Comparison of ENCODE assay signal across 9 cellular contexts in the genomic region with DNA sequence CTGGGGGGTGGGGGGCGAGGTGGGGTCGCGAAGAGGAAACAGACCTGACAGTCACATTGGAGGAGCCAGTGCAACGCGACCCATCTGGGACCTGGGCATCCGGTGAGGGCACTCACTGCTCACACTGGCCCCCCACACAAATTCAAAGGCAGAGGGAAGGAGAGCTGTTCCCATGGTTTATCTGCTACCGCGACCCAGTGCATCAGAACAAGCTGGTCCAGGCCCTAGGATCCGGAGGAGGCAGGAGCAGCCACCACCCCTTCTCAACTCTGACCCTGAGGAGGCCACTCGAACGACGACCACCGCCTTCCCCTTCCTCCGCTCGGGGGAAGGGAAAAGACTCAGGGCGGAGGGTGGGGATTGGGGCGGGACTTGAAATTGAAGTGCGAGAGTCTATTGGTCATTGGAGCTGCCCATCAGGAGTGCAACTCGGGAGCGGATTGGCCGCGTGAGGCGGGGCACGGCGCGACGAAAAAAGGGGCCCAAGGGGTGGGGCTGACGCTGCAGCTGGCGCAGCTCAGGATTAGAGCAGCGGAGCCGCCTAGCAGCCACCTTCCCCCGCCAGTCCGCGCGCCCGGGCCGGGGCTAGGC. TPM values are rescaled to one million over a fixed set of nuclear protein-coding genes. Genes with fewer than 3 reads are reported as not detected.
DNase-seq lines count a peak whose midpoint lies in the region; ATAC-seq and TF ChIP-seq lines count a peak whose summit lies in the region.
"Had no signal": no experiment of that assay in that cellular context is flagged by ENCODE, and none has a peak within 500 bp of the region (broad histone marks: within the 10 kb centered on the region; RNA-seq: fewer than 3 reads in every experiment).

A gene (plus strand): TSS at position 526 of the 591 bp plus-strand sequence. CDS start 155 bp downstream, outside the sequence.

- WGBS in endodermal cell (ENCODE audit: insufficient coverage in 1 of 2, insufficient read length in 1 of 2), 2 experiments: 1 to 5% methylated on average over 11 to 37 of the region's 37 CpGs
- 0 to 2% methylated on average over 13 to 25 of the region's 37 CpGs for WGBS in mesodermal cell (ENCODE audit: insufficient coverage in 2 of 2), 2 experiments

- H3K9me3 Mint-ChIP-seq in CD14-positive monocyte (peaks cover 2 to 36% (median 22%) of the 10 kb centered on the region in 7 donors), endodermal cell (no peaks in the 10 kb centered on the region)

- H3K27ac Mint-ChIP-seq in CD14-positive monocyte (no peak within 1 kb of the TSS), endodermal cell (no peak within 1 kb of the TSS)

- H3K9ac ChIP-seq in endodermal cell (ENCODE audit: extremely low read depth, low read length, poor library complexity, severe bottlenecking): no peak within 1 kb of the TSS

- H3K27ac ChIP-seq in endodermal cell (ENCODE audit: low read depth, low read length) (no peak within 1 kb of the TSS), mesodermal cell (ENCODE audit: low read depth, low read length, severe bottlenecking) (no peak within 1 kb of the TSS)

- intact Hi-C loops in CD14-positive monocyte (cut with micrococcal nuclease): no loop called here

- H3K9me3 ChIP-seq in endodermal cell (ENCODE audit: control insufficient read depth, low read length) (no peaks in the 10 kb centered on the region), mesodermal cell (ENCODE audit: control insufficient read depth, low read length) (no peaks in the 10 kb centered on the region)

- H3K36me3 Mint-ChIP-seq in CD14-positive monocyte (peaks cover 0 to 4% of the 10 kb centered on the region in 2 donors), endodermal cell (ENCODE audit: low read depth) (no peaks in the 10 kb centered on the region)

- H3K4me1 Mint-ChIP-seq in CD14-positive monocyte (peaks cover 11% of the 10 kb centered on the region), endodermal cell (peaks cover 15% of the 10 kb centered on the region)

- ATAC-seq in GM19328 (IDR thresholded peaks at IDR 0.05; ENCODE audit: unreplicated experiment) (peak; percentile 95), HG03439 (IDR thresholded peaks at IDR 0.05; ENCODE audit: unreplicated experiment) (peak; percentile 95)

- TF ChIP-seq CTCF in CD14-positive monocyte (IDR thresholded peaks at IDR 0.05) (no peak), endodermal cell (conservative IDR thresholded peaks at IDR 0.05) (no peak)

- H3K4me1 ChIP-seq in endodermal cell (ENCODE audit: control insufficient read depth, insufficient read depth, low read length) (no peaks in the 10 kb centered on the region), mesodermal cell (ENCODE audit: control insufficient read depth, insufficient read depth, low read length, poor library complexity, severe bottlenecking) (peaks cover 14% of the 10 kb centered on the region)

- no peak for DNase-seq in CD14-positive monocyte (ENCODE audit: low spot score)
- peak; percentile 91 for DNase-seq in NCI-H510A treated with DMSO at 0.1 percent for 48 hours (lab: John Stamatoyannopoulos, UW)
- DNase-seq in activated CD8-positive, alpha-beta memory T cell treated with anti-CD3 and anti-CD28 coated beads for 24 hours: peak; percentile 90
- DNase-seq in endodermal cell: peak; percentile 98
- DNase-seq in stimulated activated CD8-positive, alpha-beta memory T cell treated with anti-CD3 and anti-CD28 coated beads, Interleukin-2, amount 100 ng/mL, for 48 hours (ENCODE audit: low read depth in 2 of 2): peak; percentile 65 to 84

- H3K4me3 Mint-ChIP-seq in CD14-positive monocyte: peak within 1 kb of the TSS; percentile 58 to 79
- peak within 1 kb of the TSS; percentile 72 for H3K4me3 Mint-ChIP-seq in endodermal cell

- H3K4me3 ChIP-seq in endodermal cell (ENCODE audit: low read length) (peak within 1 kb of the TSS; percentile 84), mesodermal cell (ENCODE audit: extremely low read depth, insufficient read depth, low read length, poor library complexity, severe bottlenecking) (peak within 1 kb of the TSS; percentile 40)

- H3K27me3 ChIP-seq in endodermal cell (ENCODE audit: control insufficient read depth, insufficient read depth, low read length, poor library complexity, severe bottlenecking): peaks cover 77% of the 10 kb centered on the region

- H3K27me3 Mint-ChIP-seq in CD14-positive monocyte (ENCODE audit: low read depth in 3 of 3): peaks cover 81 to 94% (median 85%) of the 10 kb centered on the region in 3 donors
- H3K27me3 Mint-ChIP-seq in endodermal cell (ENCODE audit: insufficient read depth): peaks cover 84% of the 10 kb centered on the region

- H3K36me3 ChIP-seq in endodermal cell (ENCODE audit: control insufficient read depth, insufficient read depth, low read length): no peaks in the 10 kb centered on the region
- H3K36me3 ChIP-seq in mesodermal cell (ENCODE audit: control insufficient read depth, insufficient read depth, low read length): no peaks in the 10 kb centered on the region

RNA-seq across cellular contexts. Expression of the gene that starts here (rescaled TPM):
- polyA plus RNA-seq in CD14-positive monocyte: not detected
- under 1 TPM; 0.81 to 0.95 TPM for total RNA-seq in endodermal cell
- 4.7 TPM for polyA plus RNA-seq in endodermal cell (2013, experiment 1 of 2)
- polyA plus RNA-seq in endodermal cell (2013, experiment 2 of 2): 4.8 TPM
- 0.74 TPM for polyA plus RNA-seq in mesodermal cell (2013, experiment 1 of 2)
- 0.40 TPM for polyA plus RNA-seq in mesodermal cell (2013, experiment 2 of 2)
- total RNA-seq: activated CD8-positive, alpha-beta memory T cell treated with anti-CD3 and anti-CD28 coated beads for 36 hours had no signal
